24 cellular contexts compared by ENCODE assay signal in genomic region chr14:54331516-54331915, GRCh38.
DNase-seq lines count a peak whose midpoint lies in the region; ATAC-seq lines count a peak whose summit lies in the region.
"Had no signal": no experiment of that assay in that cellular context is flagged by ENCODE, and none has a peak within 500 bp of the region (broad histone marks: within the 10 kb centered on the region; RNA-seq: fewer than 3 reads in every experiment).

No MANE protein-coding gene starts in this region.

- H3K9me3 Mint-ChIP-seq in stimulated activated effector memory CD8-positive, alpha-beta T cell treated with anti-CD3 and anti-CD28 coated beads, Interleukin-12 subunit alpha, Interleukin-12 subunit beta, amount 100 ng/mL, for 72 hours = no peaks in the 10 kb centered on the region
- H3K9me3 Mint-ChIP-seq: CD4-positive, alpha-beta T cell; CD8-positive, alpha-beta memory T cell; GM23338; H9 had no signal

- no peaks in the 10 kb centered on the region for H3K4me1 Mint-ChIP-seq in stimulated activated effector memory CD8-positive, alpha-beta T cell treated with anti-CD3 and anti-CD28 coated beads, Interleukin-12 subunit alpha, Interleukin-12 subunit beta, amount 100 ng/mL, for 72 hours
- H3K4me1 Mint-ChIP-seq: CD14-positive monocyte; CD8-positive, alpha-beta memory T cell had no signal

- no peak for DNase-seq in left ventricle myocardium superior
- no peak for DNase-seq in Right ventricle myocardium inferior (ENCODE audit: missing footprints)
- DNase-seq in dermis blood vessel endothelial cell = peak; percentile 35
- no peak for DNase-seq in left colon
- peak; percentile 48 for DNase-seq in pulmonary artery endothelial cell (ENCODE audit: low read depth, low spot score)
- no peak for DNase-seq in stimulated activated effector memory CD8-positive, alpha-beta T cell treated with anti-CD3 and anti-CD28 coated beads, Interleukin-12 subunit alpha, Interleukin-12 subunit beta, amount 100 ng/mL, for 72 hours (ENCODE audit: low spot score in 2 of 2)
- DNase-seq in nucleus accumbens (lab: John Stamatoyannopoulos, UW) = no peak
- DNase-seq: 8988T; ACHN; AML-193; BE2C; CD4-positive, alpha-beta T cell; CD8-positive, alpha-beta memory T cell; DMS 273 treated with DMSO at 0.1 percent for 48 hours; DMS79; EL; GDM1; H9 had no signal

- H3K4me3 Mint-ChIP-seq in stimulated activated effector memory CD8-positive, alpha-beta T cell treated with anti-CD3 and anti-CD28 coated beads, Interleukin-12 subunit alpha, Interleukin-12 subunit beta, amount 100 ng/mL, for 72 hours = no peak overlapping the region
- H3K4me3 Mint-ChIP-seq: CD14-positive monocyte; CD4-positive, alpha-beta T cell; CD8-positive, alpha-beta memory T cell; GM23338; H9 had no signal

- H3K27ac Mint-ChIP-seq in stimulated activated effector memory CD8-positive, alpha-beta T cell treated with anti-CD3 and anti-CD28 coated beads, Interleukin-12 subunit alpha, Interleukin-12 subunit beta, amount 100 ng/mL, for 72 hours = no peak overlapping the region
- H3K27ac Mint-ChIP-seq: CD4-positive, alpha-beta T cell; CD8-positive, alpha-beta memory T cell; GM23338; H9 had no signal

- intact Hi-C loops in left ventricle myocardium superior (cut with micrococcal nuclease) (loop anchor here (10.0 kb wide), 1 partner anchor 797 kb away; no protein-coding TSS in a partner anchor), Right ventricle myocardium inferior (cut with DNase I) (loop anchor here (5.0 kb wide), 1 partner anchor 794 kb away; no protein-coding TSS in a partner anchor), left colon (cut with DNase I, micrococcal nuclease) (no loop called here)

- ATAC-seq in left ventricle myocardium superior (peak; percentile 61), Right ventricle myocardium inferior (no peak), left colon (peak; percentile 17), GM18511 (IDR thresholded peaks at IDR 0.05; ENCODE audit: unreplicated experiment) (no peak)
- no peak for ATAC-seq in stimulated activated effector memory CD8-positive, alpha-beta T cell treated with anti-CD3 and anti-CD28 coated beads, Interleukin-12 subunit alpha, Interleukin-12 subunit beta, amount 100 ng/mL, for 72 hours
- ATAC-seq: A549, GM12878, GM23338, HCT116 had no signal

- no peaks in the 10 kb centered on the region for H3K36me3 Mint-ChIP-seq in stimulated activated effector memory CD8-positive, alpha-beta T cell treated with anti-CD3 and anti-CD28 coated beads, Interleukin-12 subunit alpha, Interleukin-12 subunit beta, amount 100 ng/mL, for 72 hours
- H3K36me3 Mint-ChIP-seq: CD14-positive monocyte; CD8-positive, alpha-beta memory T cell had no signal

Comparison
In these comparisons a context has a peak if more than half of its experiments do, and no peak if none do; other contexts are left out.
1. ATAC-seq: peak in left ventricle myocardium superior (single experiment) and left colon (single experiment); none in Right ventricle myocardium inferior (single experiment), stimulated activated effector memory CD8-positive, alpha-beta T cell treated with anti-CD3 and anti-CD28 coated beads, Interleukin-12 subunit alpha, Interleukin-12 subunit beta, amount 100 ng/mL, for 72 hours (single experiment) and GM18511 (single experiment).
2. DNase-seq: peak in dermis blood vessel endothelial cell (single experiment) and pulmonary artery endothelial cell (single experiment); none in left ventricle myocardium superior (single experiment), Right ventricle myocardium inferior (single experiment), left colon (0 of 2), stimulated activated effector memory CD8-positive, alpha-beta T cell treated with anti-CD3 and anti-CD28 coated beads, Interleukin-12 subunit alpha, Interleukin-12 subunit beta, amount 100 ng/mL, for 72 hours (0 of 2) and nucleus accumbens (0 of 56).
3. intact Hi-C loops: an anchor here in left ventricle myocardium superior (10.0 kb wide) and Right ventricle myocardium inferior (5.0 kb wide); none called in left colon.